Comparison of ENCODE assay signal across 8 cellular contexts in genomic region chr16:1677339-1677738, GRCh38. TPM values are rescaled to one million over a fixed set of nuclear protein-coding genes. Genes with fewer than 3 reads are reported as not detected.
A peak's percentile ranks its signal among the peaks of the same experiment; 100 is the strongest.
DNase-seq lines count a peak whose midpoint lies in the region; ATAC-seq and TF ChIP-seq lines count a peak whose summit lies in the region.

No MANE protein-coding gene starts in this region.

- 92% methylated on average over 11 of the region's 18 CpGs for WGBS in mesenchymal stem cell

- peak overlapping the region; percentile 87 for H3K9ac ChIP-seq in mesenchymal stem cell (ENCODE audit: low read length)

- H2BK5ac ChIP-seq in mesenchymal stem cell (ENCODE audit: low read depth, low read length, poor library complexity, severe bottlenecking), result no peak overlapping the region

- peaks cover 24% of the 10 kb centered on the region for H3K4me1 ChIP-seq in left ventricle myocardium inferior
- H3K4me1 ChIP-seq in mesenchymal stem cell (ENCODE audit: control insufficient read depth, insufficient read depth, low read depth, low read length), result peaks cover 34% of the 10 kb centered on the region

- no peaks in the 10 kb centered on the region for H3K27me3 Mint-ChIP-seq in activated T-helper 1 cell treated with anti-CD3 and anti-CD28 coated beads, Interleukin-12 subunit alpha, Interleukin-12 subunit beta, Interleukin-2, Interleukin-4 antibody, amounts not matched to agents 30 ng/mL and 10 ng/mL and 1 ng/mL, durations not matched to agents 14 hours and 24 hours and 36 hours (ENCODE audit: insufficient read depth)

- no peak overlapping the region for H2BK120ac ChIP-seq in mesenchymal stem cell (ENCODE audit: low read depth, low read length)

- H3K27me3 ChIP-seq in left ventricle myocardium inferior (ENCODE audit: low read depth) (no peaks in the 10 kb centered on the region), mesenchymal stem cell (ENCODE audit: control insufficient read depth in 1 of 2, insufficient read depth in 1 of 2, low read length in 2 of 2) (no peaks in the 10 kb centered on the region)

- no peak overlapping the region for H3K23ac ChIP-seq in mesenchymal stem cell (ENCODE audit: low read length in 2 of 2)

- no peak overlapping the region for H3K4ac ChIP-seq in mesenchymal stem cell (ENCODE audit: low read depth in 1 of 2, low read length in 2 of 2)

- no peaks in the 10 kb centered on the region for H3K9me3 Mint-ChIP-seq in activated T-helper 1 cell treated with anti-CD3 and anti-CD28 coated beads, Interleukin-12 subunit alpha, Interleukin-12 subunit beta, Interleukin-2, Interleukin-4 antibody, amounts not matched to agents 30 ng/mL and 10 ng/mL and 1 ng/mL, durations not matched to agents 14 hours and 24 hours and 36 hours

- no peak for TF ChIP-seq CTCF in left ventricle myocardium inferior (IDR thresholded peaks at IDR 0.05; ENCODE audit: borderline replicate concordance)

- ATAC-seq in Right ventricle myocardium superior (ENCODE audit: poor library complexity), result no peak

- intact Hi-C loops in left ventricle myocardium inferior (cut with micrococcal nuclease), result no loop called here
- intact Hi-C loops in Right ventricle myocardium superior (cut with DNase I), result no loop called here
- intact Hi-C loops in activated T-helper 1 cell treated with anti-CD3 and anti-CD28 coated beads, Interleukin-12 subunit alpha, Interleukin-12 subunit beta, Interleukin-2, Interleukin-4 antibody, amounts not matched to agents 30 ng/mL and 10 ng/mL and 1 ng/mL, durations not matched to agents 14 hours and 24 hours and 36 hours (cut with micrococcal nuclease), result no loop called here

- peak overlapping the region; percentile 88 for H3K27ac ChIP-seq in left ventricle myocardium inferior (replicated peaks)
- H3K27ac ChIP-seq in mesenchymal stem cell (ENCODE audit: low read length, poor library complexity, severe bottlenecking), result no peak overlapping the region

- no peak overlapping the region for H3K14ac ChIP-seq in mesenchymal stem cell (ENCODE audit: low read length in 2 of 2)

- no peaks in the 10 kb centered on the region for H3K9me3 ChIP-seq in left ventricle myocardium inferior (replicated peaks)
- H3K9me3 ChIP-seq in mesenchymal stem cell (ENCODE audit: control insufficient read depth, low read length), result no peaks in the 10 kb centered on the region

- peaks cover 25% of the 10 kb centered on the region for H3K36me3 Mint-ChIP-seq in activated T-helper 1 cell treated with anti-CD3 and anti-CD28 coated beads, Interleukin-12 subunit alpha, Interleukin-12 subunit beta, Interleukin-2, Interleukin-4 antibody, amounts not matched to agents 30 ng/mL and 10 ng/mL and 1 ng/mL, durations not matched to agents 14 hours and 24 hours and 36 hours (ENCODE audit: low read depth)

- no peak overlapping the region for H3K4me2 ChIP-seq in mesenchymal stem cell (ENCODE audit: low read length, poor library complexity, severe bottlenecking)

- peak overlapping the region; percentile 93 for H3K4me3 ChIP-seq in left ventricle myocardium inferior
- H3K4me3 ChIP-seq in mesenchymal stem cell (ENCODE audit: insufficient read depth in 1 of 2, low read depth in 1 of 2, low read length in 2 of 2), result peak overlapping the region in 1 of 2 experiments; percentile 89

- no peak overlapping the region for H4K91ac ChIP-seq in mesenchymal stem cell (ENCODE audit: low read length)

- DNase-seq in left ventricle myocardium inferior, result no peak
- DNase-seq in Right ventricle myocardium superior, result no peak
- DNase-seq in activated T-helper 1 cell treated with anti-CD3 and anti-CD28 coated beads, Interleukin-12 subunit alpha, Interleukin-12 subunit beta, Interleukin-2, Interleukin-4 antibody, amounts not matched to agents 30 ng/mL and 10 ng/mL and 1 ng/mL, durations not matched to agents 14 hours and 24 hours and 36 hours (ENCODE audit: low spot score), result no peak
- DNase-seq in mesenchymal stem cell, result no peak
- DNase-seq in NCI-H524 treated with DMSO at 0.1 percent for 48 hours (lab: John Stamatoyannopoulos, UW), result no peak
- no peak for DNase-seq in OCI-M1 (lab: John Stamatoyannopoulos, UW)
- no peak for DNase-seq in COLO829 (ENCODE audit: low spot score)
- no peak for DNase-seq in NCI-H2196 treated with DMSO at 0.1 percent for 48 hours (lab: John Stamatoyannopoulos, UW; ENCODE audit: unreplicated experiment)

- H3K79me1 ChIP-seq in mesenchymal stem cell (replicated peaks; ENCODE audit: low read length, poor library complexity, severe bottlenecking), result peaks cover 14% of the 10 kb centered on the region

- peak overlapping the region; percentile 70 for H3K4me3 Mint-ChIP-seq in activated T-helper 1 cell treated with anti-CD3 and anti-CD28 coated beads, Interleukin-12 subunit alpha, Interleukin-12 subunit beta, Interleukin-2, Interleukin-4 antibody, amounts not matched to agents 30 ng/mL and 10 ng/mL and 1 ng/mL, durations not matched to agents 14 hours and 24 hours and 36 hours

- no peak overlapping the region for H2BK12ac ChIP-seq in mesenchymal stem cell (ENCODE audit: low read length in 2 of 2)

- H2AK5ac ChIP-seq in mesenchymal stem cell (ENCODE audit: low read length, severe bottlenecking), result no peak overlapping the region

- H3K36me3 ChIP-seq in left ventricle myocardium inferior (peaks cover 33% of the 10 kb centered on the region), mesenchymal stem cell (ENCODE audit: control insufficient read depth in 1 of 2, insufficient read depth in 2 of 2, low read depth in 1 of 2, low read length in 2 of 2) (peaks cover 38 to 43% of the 10 kb centered on the region in 2 experiments)

- peaks cover 32% of the 10 kb centered on the region for H3K4me1 Mint-ChIP-seq in activated T-helper 1 cell treated with anti-CD3 and anti-CD28 coated beads, Interleukin-12 subunit alpha, Interleukin-12 subunit beta, Interleukin-2, Interleukin-4 antibody, amounts not matched to agents 30 ng/mL and 10 ng/mL and 1 ng/mL, durations not matched to agents 14 hours and 24 hours and 36 hours (ENCODE audit: low read depth)

- no peak overlapping the region for H4K8ac ChIP-seq in mesenchymal stem cell (ENCODE audit: low read length)

- peak overlapping the region; percentile 75 for H3K27ac Mint-ChIP-seq in activated T-helper 1 cell treated with anti-CD3 and anti-CD28 coated beads, Interleukin-12 subunit alpha, Interleukin-12 subunit beta, Interleukin-2, Interleukin-4 antibody, amounts not matched to agents 30 ng/mL and 10 ng/mL and 1 ng/mL, durations not matched to agents 14 hours and 24 hours and 36 hours

- no peak overlapping the region for H2AFZ ChIP-seq in mesenchymal stem cell (ENCODE audit: low read depth, low read length)

- H3K18ac ChIP-seq in mesenchymal stem cell (ENCODE audit: low read depth in 1 of 2, low read length in 2 of 2), result no peak overlapping the region

- no peak overlapping the region for H2BK15ac ChIP-seq in mesenchymal stem cell (ENCODE audit: low read depth, poor library complexity, severe bottlenecking)

RNA-seq across cellular contexts. Expression of gene JPT2, which starts 0.7 kb away (rescaled TPM):
- total RNA-seq in left ventricle myocardium inferior, result 30.6 TPM
- 30.6 TPM for total RNA-seq in Right ventricle myocardium superior
- total RNA-seq in activated T-helper 1 cell treated with anti-CD3 and anti-CD28 coated beads, Interleukin-12 subunit alpha, Interleukin-12 subunit beta, Interleukin-2, Interleukin-4 antibody, amounts not matched to agents 30 ng/mL and 10 ng/mL and 1 ng/mL, durations not matched to agents 14 hours and 24 hours and 36 hours, result 106 and 119 TPM in 2 replicates
- 54.4 TPM for polyA plus RNA-seq in mesenchymal stem cell (2013, experiment 1 of 2)
- polyA plus RNA-seq in mesenchymal stem cell (2013, experiment 2 of 2), result 54.1 TPM

RNA-seq across cellular contexts. Expression of gene MAPK8IP3, which starts 28.7 kb away (rescaled TPM):
- total RNA-seq in left ventricle myocardium inferior (56.0 TPM), Right ventricle myocardium superior (61.4 TPM)
- total RNA-seq in activated T-helper 1 cell treated with anti-CD3 and anti-CD28 coated beads, Interleukin-12 subunit alpha, Interleukin-12 subunit beta, Interleukin-2, Interleukin-4 antibody, amounts not matched to agents 30 ng/mL and 10 ng/mL and 1 ng/mL, durations not matched to agents 14 hours and 24 hours and 36 hours, result 84.4 and 84.6 TPM in 2 replicates
- polyA plus RNA-seq in mesenchymal stem cell (2013, experiment 1 of 2), result 35.8 TPM
- polyA plus RNA-seq in mesenchymal stem cell (2013, experiment 2 of 2), result 29.0 TPM
